In the genomic region with DNA sequence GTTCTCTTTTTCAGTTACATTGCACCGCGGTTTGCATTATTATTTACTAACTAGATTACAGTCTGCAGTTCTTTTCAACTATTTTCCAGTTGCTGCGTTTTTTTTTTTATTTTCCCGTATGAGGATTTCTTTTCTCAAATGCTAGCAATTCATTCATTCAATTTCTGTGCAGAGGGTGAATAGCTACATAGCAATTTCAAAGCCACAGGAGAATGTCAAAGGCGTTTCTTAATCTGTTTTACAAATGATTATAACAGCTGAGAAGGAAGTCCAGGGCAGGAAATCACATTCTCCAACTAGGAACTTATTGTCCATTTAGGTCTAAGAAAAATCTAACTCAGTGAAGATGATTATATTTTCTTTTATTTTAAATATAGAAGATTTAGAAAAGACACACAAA, we compare ENCODE assay signal across 1 cellular context.
TF ChIP-seq lines count a peak whose summit lies in the region.

No MANE protein-coding gene starts in this region.

TF ChIP-seq in endothelial cell of umbilical vein, 7 proteins besides CTCF, POLR2A, EP300 and RAD21:
- TF ChIP-seq MAX (IDR thresholded peaks at IDR 0.05; ENCODE audit: insufficient read depth, insufficient read length): no peak
- TF ChIP-seq JUN (IDR thresholded peaks at IDR 0.05; ENCODE audit: borderline replicate concordance, insufficient read depth, insufficient read length, low read depth): no peak
- no peak for TF ChIP-seq MYC (IDR thresholded peaks at IDR 0.05; ENCODE audit: low read depth, low read length)
- no peak for TF ChIP-seq FOS (IDR thresholded peaks at IDR 0.05; ENCODE audit: borderline replicate concordance, insufficient read depth, low read length)
- no peak for TF ChIP-seq EZH2 (IDR thresholded peaks at IDR 0.05; ENCODE audit: borderline replicate concordance, low read depth, low read length, severe bottlenecking)
- TF ChIP-seq GATA2 (IDR thresholded peaks at IDR 0.05; ENCODE audit: insufficient read depth, insufficient read length, low read depth, low read length): no peak
- TF ChIP-seq POLR2AphosphoS5 (IDR thresholded peaks at IDR 0.05; ENCODE audit: insufficient read depth, low read depth, low read length): no peak
